1 cellular context compared by ENCODE assay signal in the genomic region with DNA sequence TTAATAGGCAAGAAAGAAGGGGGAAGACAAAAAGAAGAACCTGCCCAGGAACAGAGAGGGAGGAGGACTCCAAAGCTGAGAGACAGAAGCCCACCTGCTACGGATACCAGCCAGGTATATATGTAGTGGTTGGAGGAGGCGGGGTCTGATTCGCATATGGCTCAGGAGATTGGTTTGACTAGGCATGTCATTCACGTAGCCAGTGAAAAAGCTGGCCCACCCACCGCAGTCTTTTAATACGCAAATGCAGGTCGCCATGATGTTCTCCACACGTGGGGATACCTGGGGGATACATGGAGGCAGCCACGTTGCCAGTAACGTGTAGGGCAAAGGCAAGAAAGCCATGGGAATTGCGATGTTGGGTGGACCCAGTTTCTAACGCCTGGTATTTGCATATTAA.
TF ChIP-seq lines count a peak whose summit lies in the region.

No MANE protein-coding gene starts in this region.

TF ChIP-seq in H1, 55 proteins besides CTCF, POLR2A, EP300 and RAD21:
- TF ChIP-seq YY1 (IDR thresholded peaks at IDR 0.05; ENCODE audit: low read depth, low read length) (0 out of 2 replicates have a peak, but pooled peaks have one; percentile 33), SRF (IDR thresholded peaks at IDR 0.05; ENCODE audit: low read depth, low read length) (no peak)
TF ChIP-seq in H1: peak in this region for 1.
